ENCODE assay signal across 1 cellular context in the genomic region with DNA sequence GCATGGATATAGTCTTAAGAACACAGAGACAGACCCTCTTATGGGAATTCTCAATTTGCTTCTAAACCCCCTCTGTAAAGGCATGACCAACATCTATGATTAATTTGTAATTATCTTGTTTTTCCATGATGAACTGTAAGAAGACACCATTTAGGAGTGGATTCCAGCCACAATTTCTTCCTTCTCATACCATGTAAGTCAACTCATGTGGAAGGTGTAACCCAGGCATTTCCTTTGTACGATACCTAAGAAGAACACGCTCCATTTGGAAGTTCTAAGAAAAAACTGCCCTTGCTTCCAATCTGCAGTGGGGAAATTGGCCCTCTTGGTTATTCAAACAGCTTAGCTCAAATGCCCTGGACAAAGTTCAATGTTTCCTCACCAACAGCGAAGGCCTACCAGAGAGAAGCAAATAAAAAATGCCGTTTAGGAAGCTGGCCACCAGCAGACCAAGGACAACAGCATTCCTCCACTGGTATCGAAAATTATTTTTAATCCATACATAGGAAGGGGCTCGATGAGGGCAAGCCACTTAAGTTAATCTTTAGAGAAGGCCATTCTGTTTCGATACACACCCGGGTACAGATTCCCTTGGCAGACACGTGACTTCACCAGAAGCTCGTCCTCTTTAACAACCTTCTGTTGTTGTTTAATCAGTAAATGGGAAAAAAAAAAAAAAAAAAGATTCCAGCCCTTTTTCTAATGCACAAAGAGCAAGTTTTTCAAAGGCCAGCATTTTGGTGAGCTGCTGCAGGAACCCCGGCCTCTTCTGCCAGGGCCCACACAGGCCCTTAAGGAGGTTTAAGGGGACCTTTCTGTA.
A peak's percentile ranks its signal among the peaks of the same experiment; 100 is the strongest.
TF ChIP-seq lines count a peak whose summit lies in the region.

No MANE protein-coding gene starts in this region.

TF ChIP-seq in HepG2, 621 proteins besides CTCF, POLR2A, EP300 and RAD21 (continued from another document and continues in another):
- TF ChIP-seq TBL1XR1 (IDR thresholded peaks at IDR 0.05; ENCODE audit: borderline replicate concordance, low read length, partially characterized antibody) (no peak), ATRX (CRISPR knock-in tag; IDR thresholded peaks at IDR 0.05; ENCODE audit: borderline replicate concordance) (no peak), HNF4A (CRISPR knock-in tag; IDR thresholded peaks at IDR 0.05) (peak; percentile 96), TP53 (CRISPR knock-in tag; conservative IDR thresholded peaks at IDR 0.05) (no peak), ZNF121 (CRISPR knock-in tag; IDR thresholded peaks at IDR 0.05) (no peak), HDAC2 (CRISPR knock-in tag; IDR thresholded peaks at IDR 0.05) (peak; percentile 72), KLF16 (CRISPR knock-in tag; IDR thresholded peaks at IDR 0.05) (0 out of 4 replicates have a peak, but pooled peaks of 1 of the 2 experiments have one; percentile 59), ZFP62 (CRISPR knock-in tag; IDR thresholded peaks at IDR 0.05) (no peak), PHF5A (CRISPR knock-in tag; IDR thresholded peaks at IDR 0.05; ENCODE audit: low read depth, unreplicated experiment) (no peak), MYNN (CRISPR knock-in tag; IDR thresholded peaks at IDR 0.05; ENCODE audit: low read depth) (0 out of 2 replicates have a peak, but pooled peaks have one; percentile 35), NCOR1 (IDR thresholded peaks at IDR 0.05; ENCODE audit: borderline replicate concordance, low read length) (peak; percentile 88; the same call in 1 of the 2 replicates), PTBP1 (IDR thresholded peaks at IDR 0.05; ENCODE audit: low read depth, low read length, poor library complexity, severe bottlenecking) (no peak), ZNF644 (CRISPR knock-in tag; IDR thresholded peaks at IDR 0.05; ENCODE audit: low read depth) (peak; percentile 84), ZNF781 (CRISPR knock-in tag; IDR thresholded peaks at IDR 0.05; ENCODE audit: borderline replicate concordance, not compliant biosample characterization) (no peak), PPARG (CRISPR knock-in tag; conservative IDR thresholded peaks at IDR 0.05) (no peak), ZNF253 (CRISPR knock-in tag; IDR thresholded peaks at IDR 0.05; ENCODE audit: borderline replicate concordance) (no peak)
- TF ChIP-seq, protein P1, sequence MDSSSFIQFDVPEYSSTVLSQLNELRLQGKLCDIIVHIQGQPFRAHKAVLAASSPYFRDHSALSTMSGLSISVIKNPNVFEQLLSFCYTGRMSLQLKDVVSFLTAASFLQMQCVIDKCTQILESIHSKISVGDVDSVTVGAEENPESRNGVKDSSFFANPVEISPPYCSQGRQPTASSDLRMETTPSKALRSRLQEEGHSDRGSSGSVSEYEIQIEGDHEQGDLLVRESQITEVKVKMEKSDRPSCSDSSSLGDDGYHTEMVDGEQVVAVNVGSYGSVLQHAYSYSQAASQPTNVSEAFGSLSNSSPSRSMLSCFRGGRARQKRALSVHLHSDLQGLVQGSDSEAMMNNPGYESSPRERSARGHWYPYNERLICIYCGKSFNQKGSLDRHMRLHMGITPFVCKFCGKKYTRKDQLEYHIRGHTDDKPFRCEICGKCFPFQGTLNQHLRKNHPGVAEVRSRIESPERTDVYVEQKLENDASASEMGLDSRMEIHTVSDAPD (CRISPR knock-in tag; IDR thresholded peaks at IDR 0.05), result no peak
- TF ChIP-seq, protein P2, sequence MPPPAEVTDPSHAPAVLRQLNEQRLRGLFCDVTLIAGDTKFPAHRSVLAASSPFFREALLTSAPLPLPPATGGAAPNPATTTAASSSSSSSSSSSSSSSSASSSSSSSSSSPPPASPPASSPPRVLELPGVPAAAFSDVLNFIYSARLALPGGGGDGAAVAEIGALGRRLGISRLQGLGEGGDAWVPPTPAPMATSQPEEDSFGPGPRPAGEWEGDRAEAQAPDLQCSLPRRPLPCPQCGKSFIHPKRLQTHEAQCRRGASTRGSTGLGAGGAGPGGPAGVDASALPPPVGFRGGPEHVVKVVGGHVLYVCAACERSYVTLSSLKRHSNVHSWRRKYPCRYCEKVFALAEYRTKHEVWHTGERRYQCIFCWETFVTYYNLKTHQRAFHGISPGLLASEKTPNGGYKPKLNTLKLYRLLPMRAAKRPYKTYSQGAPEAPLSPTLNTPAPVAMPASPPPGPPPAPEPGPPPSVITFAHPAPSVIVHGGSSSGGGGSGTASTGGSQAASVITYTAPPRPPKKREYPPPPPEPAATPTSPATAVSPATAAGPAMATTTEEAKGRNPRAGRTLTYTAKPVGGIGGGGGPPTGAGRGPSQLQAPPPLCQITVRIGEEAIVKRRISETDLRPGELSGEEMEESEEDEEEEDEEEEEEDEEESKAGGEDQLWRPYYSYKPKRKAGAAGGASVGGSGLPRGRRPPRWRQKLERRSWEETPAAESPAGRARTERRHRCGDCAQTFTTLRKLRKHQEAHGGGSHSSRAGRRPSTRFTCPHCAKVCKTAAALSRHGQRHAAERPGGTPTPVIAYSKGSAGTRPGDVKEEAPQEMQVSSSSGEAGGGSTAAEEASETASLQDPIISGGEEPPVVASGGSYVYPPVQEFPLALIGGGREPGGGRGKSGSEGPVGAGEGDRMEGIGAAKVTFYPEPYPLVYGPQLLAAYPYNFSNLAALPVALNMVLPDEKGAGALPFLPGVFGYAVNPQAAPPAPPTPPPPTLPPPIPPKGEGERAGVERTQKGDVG (CRISPR knock-in tag; IDR thresholded peaks at IDR 0.05; ENCODE audit: borderline replicate concordance), result no peak
- TF ChIP-seq, protein P3, sequence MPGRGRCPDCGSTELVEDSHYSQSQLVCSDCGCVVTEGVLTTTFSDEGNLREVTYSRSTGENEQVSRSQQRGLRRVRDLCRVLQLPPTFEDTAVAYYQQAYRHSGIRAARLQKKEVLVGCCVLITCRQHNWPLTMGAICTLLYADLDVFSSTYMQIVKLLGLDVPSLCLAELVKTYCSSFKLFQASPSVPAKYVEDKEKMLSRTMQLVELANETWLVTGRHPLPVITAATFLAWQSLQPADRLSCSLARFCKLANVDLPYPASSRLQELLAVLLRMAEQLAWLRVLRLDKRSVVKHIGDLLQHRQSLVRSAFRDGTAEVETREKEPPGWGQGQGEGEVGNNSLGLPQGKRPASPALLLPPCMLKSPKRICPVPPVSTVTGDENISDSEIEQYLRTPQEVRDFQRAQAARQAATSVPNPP (CRISPR knock-in tag; IDR thresholded peaks at IDR 0.05), result no peak
- TF ChIP-seq, protein P4, sequence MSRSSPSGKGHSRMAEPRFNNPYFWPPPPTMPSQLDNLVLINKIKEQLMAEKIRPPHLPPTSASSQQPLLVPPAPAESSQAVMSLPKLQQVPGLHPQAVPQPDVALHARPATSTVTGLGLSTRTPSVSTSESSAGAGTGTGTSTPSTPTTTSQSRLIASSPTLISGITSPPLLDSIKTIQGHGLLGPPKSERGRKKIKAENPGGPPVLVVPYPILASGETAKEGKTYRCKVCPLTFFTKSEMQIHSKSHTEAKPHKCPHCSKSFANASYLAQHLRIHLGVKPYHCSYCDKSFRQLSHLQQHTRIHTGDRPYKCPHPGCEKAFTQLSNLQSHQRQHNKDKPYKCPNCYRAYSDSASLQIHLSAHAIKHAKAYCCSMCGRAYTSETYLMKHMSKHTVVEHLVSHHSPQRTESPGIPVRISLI (CRISPR knock-in tag; IDR thresholded peaks at IDR 0.05; ENCODE audit: borderline replicate concordance), result peak; percentile 80; the same call in 1 of the 2 replicates
- TF ChIP-seq, protein P5, sequence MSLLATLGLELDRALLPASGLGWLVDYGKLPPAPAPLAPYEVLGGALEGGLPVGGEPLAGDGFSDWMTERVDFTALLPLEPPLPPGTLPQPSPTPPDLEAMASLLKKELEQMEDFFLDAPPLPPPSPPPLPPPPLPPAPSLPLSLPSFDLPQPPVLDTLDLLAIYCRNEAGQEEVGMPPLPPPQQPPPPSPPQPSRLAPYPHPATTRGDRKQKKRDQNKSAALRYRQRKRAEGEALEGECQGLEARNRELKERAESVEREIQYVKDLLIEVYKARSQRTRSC (CRISPR knock-in tag; IDR thresholded peaks at IDR 0.05; ENCODE audit: low read depth), result no peak
- TF ChIP-seq, protein P6, sequence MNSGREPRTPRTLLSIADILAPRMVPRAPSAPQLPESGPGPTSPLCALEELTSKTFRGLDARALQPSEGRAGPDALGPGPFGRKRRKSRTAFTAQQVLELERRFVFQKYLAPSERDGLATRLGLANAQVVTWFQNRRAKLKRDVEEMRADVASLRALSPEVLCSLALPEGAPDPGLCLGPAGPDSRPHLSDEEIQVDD (CRISPR knock-in tag; IDR thresholded peaks at IDR 0.05; ENCODE audit: borderline replicate concordance), result no peak
- TF ChIP-seq, protein P7, sequence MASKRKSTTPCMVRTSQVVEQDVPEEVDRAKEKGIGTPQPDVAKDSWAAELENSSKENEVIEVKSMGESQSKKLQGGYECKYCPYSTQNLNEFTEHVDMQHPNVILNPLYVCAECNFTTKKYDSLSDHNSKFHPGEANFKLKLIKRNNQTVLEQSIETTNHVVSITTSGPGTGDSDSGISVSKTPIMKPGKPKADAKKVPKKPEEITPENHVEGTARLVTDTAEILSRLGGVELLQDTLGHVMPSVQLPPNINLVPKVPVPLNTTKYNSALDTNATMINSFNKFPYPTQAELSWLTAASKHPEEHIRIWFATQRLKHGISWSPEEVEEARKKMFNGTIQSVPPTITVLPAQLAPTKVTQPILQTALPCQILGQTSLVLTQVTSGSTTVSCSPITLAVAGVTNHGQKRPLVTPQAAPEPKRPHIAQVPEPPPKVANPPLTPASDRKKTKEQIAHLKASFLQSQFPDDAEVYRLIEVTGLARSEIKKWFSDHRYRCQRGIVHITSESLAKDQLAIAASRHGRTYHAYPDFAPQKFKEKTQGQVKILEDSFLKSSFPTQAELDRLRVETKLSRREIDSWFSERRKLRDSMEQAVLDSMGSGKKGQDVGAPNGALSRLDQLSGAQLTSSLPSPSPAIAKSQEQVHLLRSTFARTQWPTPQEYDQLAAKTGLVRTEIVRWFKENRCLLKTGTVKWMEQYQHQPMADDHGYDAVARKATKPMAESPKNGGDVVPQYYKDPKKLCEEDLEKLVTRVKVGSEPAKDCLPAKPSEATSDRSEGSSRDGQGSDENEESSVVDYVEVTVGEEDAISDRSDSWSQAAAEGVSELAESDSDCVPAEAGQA (IDR thresholded peaks at IDR 0.05; ENCODE audit: low read depth), result no peak
- TF ChIP-seq, protein P7 (CRISPR knock-in tag; IDR thresholded peaks at IDR 0.05; ENCODE audit: borderline replicate concordance), result no peak
- TF ChIP-seq, protein P8, sequence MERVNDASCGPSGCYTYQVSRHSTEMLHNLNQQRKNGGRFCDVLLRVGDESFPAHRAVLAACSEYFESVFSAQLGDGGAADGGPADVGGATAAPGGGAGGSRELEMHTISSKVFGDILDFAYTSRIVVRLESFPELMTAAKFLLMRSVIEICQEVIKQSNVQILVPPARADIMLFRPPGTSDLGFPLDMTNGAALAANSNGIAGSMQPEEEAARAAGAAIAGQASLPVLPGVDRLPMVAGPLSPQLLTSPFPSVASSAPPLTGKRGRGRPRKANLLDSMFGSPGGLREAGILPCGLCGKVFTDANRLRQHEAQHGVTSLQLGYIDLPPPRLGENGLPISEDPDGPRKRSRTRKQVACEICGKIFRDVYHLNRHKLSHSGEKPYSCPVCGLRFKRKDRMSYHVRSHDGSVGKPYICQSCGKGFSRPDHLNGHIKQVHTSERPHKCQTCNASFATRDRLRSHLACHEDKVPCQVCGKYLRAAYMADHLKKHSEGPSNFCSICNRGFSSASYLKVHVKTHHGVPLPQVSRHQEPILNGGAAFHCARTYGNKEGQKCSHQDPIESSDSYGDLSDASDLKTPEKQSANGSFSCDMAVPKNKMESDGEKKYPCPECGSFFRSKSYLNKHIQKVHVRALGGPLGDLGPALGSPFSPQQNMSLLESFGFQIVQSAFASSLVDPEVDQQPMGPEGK (CRISPR knock-in tag; IDR thresholded peaks at IDR 0.05), result 0 out of 2 replicates have a peak, but pooled peaks have one; percentile 21
- TF ChIP-seq, protein P9, sequence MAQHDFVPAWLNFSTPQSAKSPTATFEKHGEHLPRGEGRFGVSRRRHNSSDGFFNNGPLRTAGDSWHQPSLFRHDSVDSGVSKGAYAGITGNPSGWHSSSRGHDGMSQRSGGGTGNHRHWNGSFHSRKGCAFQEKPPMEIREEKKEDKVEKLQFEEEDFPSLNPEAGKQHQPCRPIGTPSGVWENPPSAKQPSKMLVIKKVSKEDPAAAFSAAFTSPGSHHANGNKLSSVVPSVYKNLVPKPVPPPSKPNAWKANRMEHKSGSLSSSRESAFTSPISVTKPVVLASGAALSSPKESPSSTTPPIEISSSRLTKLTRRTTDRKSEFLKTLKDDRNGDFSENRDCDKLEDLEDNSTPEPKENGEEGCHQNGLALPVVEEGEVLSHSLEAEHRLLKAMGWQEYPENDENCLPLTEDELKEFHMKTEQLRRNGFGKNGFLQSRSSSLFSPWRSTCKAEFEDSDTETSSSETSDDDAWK (CRISPR knock-in tag; IDR thresholded peaks at IDR 0.05), result no peak
- TF ChIP-seq, protein P10, sequence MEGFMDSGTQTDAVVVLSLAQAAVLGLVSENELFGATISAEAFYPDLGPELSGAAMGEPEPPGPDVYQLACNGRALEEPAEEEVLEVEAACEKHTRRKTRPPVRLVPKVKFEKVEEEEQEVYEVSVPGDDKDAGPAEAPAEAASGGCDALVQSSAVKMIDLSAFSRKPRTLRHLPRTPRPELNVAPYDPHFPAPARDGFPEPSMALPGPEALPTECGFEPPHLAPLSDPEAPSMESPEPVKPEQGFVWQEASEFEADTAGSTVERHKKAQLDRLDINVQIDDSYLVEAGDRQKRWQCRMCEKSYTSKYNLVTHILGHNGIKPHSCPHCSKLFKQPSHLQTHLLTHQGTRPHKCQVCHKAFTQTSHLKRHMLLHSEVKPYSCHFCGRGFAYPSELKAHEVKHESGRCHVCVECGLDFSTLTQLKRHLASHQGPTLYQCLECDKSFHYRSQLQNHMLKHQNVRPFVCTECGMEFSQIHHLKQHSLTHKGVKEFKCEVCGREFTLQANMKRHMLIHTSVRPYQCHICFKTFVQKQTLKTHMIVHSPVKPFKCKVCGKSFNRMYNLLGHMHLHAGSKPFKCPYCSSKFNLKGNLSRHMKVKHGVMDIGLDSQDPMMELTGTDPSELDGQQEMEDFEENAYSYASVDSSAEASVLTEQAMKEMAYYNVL (CRISPR knock-in tag; IDR thresholded peaks at IDR 0.05; ENCODE audit: borderline replicate concordance), result peak; percentile 44; the same call in 1 of the 2 replicates
